ENCODE assay signal across 29 cellular contexts in genomic region chr11:74703211-74703610, GRCh38. TPM values are rescaled to one million over a fixed set of nuclear protein-coding genes. Genes with fewer than 3 reads are reported as not detected.
DNase-seq lines count a peak whose midpoint lies in the region; ATAC-seq, FAIRE-seq and TF ChIP-seq lines count a peak whose summit lies in the region.
"Had no signal": no experiment of that assay in that cellular context is flagged by ENCODE, and none has a peak within 500 bp of the region (broad histone marks: within the 10 kb centered on the region; RNA-seq: fewer than 3 reads in every experiment).

No MANE protein-coding gene starts in this region.

- no peaks in the 10 kb centered on the region for H3K79me2 ChIP-seq in OCI-LY3 (ENCODE audit: low read length)

- H3K27ac Mint-ChIP-seq in stimulated activated effector memory CD8-positive, alpha-beta T cell treated with anti-CD3 and anti-CD28 coated beads, Interleukin-12 subunit alpha, Interleukin-12 subunit beta, amount 100 ng/mL, for 72 hours = peak overlapping the region; percentile 70
- H3K27ac Mint-ChIP-seq: CD4-positive, CD25-positive, alpha-beta regulatory T cell; CD8-positive, alpha-beta memory T cell had no signal

- no peak overlapping the region for H3K9ac ChIP-seq in OCI-LY3 (ENCODE audit: low read length)
- H3K9ac ChIP-seq: BLaER1 had no signal

- no TSS peak for BruUV-seq in A673 (replicated peaks; lab: Mats Ljungman, UMichigan)

- H3K36me3 Mint-ChIP-seq in stimulated activated effector memory CD8-positive, alpha-beta T cell treated with anti-CD3 and anti-CD28 coated beads, Interleukin-12 subunit alpha, Interleukin-12 subunit beta, amount 100 ng/mL, for 72 hours = no peaks in the 10 kb centered on the region
- H3K36me3 Mint-ChIP-seq: CD14-positive monocyte; CD4-positive, alpha-beta memory T cell; CD4-positive, CD25-positive, alpha-beta regulatory T cell; CD8-positive, alpha-beta memory T cell had no signal

- TF ChIP-seq CTCF in OCI-LY3 (IDR thresholded peaks at IDR 0.05; ENCODE audit: low read depth, low read length) (no peak), A673 (conservative IDR thresholded peaks at IDR 0.05; ENCODE audit: low read depth, low read length) (no peak)

- H3K4me2 ChIP-seq in OCI-LY3 (ENCODE audit: low read length) = no peak overlapping the region
- H3K4me2 ChIP-seq: A549, BLaER1 had no signal

- WGBS in right cardiac atrium = 95% methylated on average over 13 of the region's 13 CpGs

- POLR2A ChIA-PET in A673 (lab: Charles Lee; ENCODE audit: low non-redundant PET) = no interaction called here

- H3K36me3 ChIP-seq in OCI-LY3 (replicated peaks; ENCODE audit: low read depth, low read length) = no peaks in the 10 kb centered on the region
- H3K36me3 ChIP-seq in A673 (ENCODE audit: insufficient read depth, low read length, poor library complexity, severe bottlenecking) = no peaks in the 10 kb centered on the region
- H3K36me3 ChIP-seq: BE2C, BLaER1 had no signal

- no peaks in the 10 kb centered on the region for H4K20me1 ChIP-seq in OCI-LY3 (ENCODE audit: insufficient read depth, low read length)
- H4K20me1 ChIP-seq: BLaER1 had no signal

- H3K27ac ChIP-seq in right cardiac atrium (ENCODE audit: low read length) (no peak overlapping the region), OCI-LY3 (ENCODE audit: low read length) (no peak overlapping the region), A673 (ENCODE audit: low read depth, low read length, poor library complexity, severe bottlenecking) (no peak overlapping the region)
- H3K27ac ChIP-seq: 22Rv1, BLaER1 had no signal

- peak; percentile 49 for FAIRE-seq in HTR-8/SVneo (lab: Jason Lieb, UNC)
- FAIRE-seq: A549, GM12878, GM18507 had no signal

- no peaks in the 10 kb centered on the region for H3K27me3 ChIP-seq in right cardiac atrium (ENCODE audit: control insufficient read depth, insufficient read depth)
- H3K27me3 ChIP-seq in OCI-LY3 (ENCODE audit: low read depth, low read length) = no peaks in the 10 kb centered on the region
- H3K27me3 ChIP-seq in A673 (replicated peaks; ENCODE audit: insufficient read depth, low read depth, low read length, poor library complexity) = no peaks in the 10 kb centered on the region
- H3K27me3 ChIP-seq: BE2C, BLaER1 had no signal

- H3K4me1 ChIP-seq in right cardiac atrium (ENCODE audit: control insufficient read depth, insufficient read depth, low read length) (no peaks in the 10 kb centered on the region), OCI-LY3 (ENCODE audit: low read length) (peaks cover 4% of the 10 kb centered on the region; the same call in 1 of the 2 replicates), A673 (ENCODE audit: insufficient read depth, low read length, poor library complexity, severe bottlenecking) (no peaks in the 10 kb centered on the region)
- H3K4me1 ChIP-seq: BE2C, BLaER1 had no signal

- CTCF ChIA-PET in A673 (lab: Charles Lee) = interaction anchor here (0.8 to 2.7 kb wide), 7 partner anchors 12 to 503 kb away, joined by 3 to 35 read pairs (median 5); no protein-coding TSS in a partner anchor

- DNase-seq in right cardiac atrium (peak in 2 of 3 donors; percentile 59 to 66), Right ventricle myocardium superior (no peak), HTR-8/SVneo (ENCODE audit: insufficient read length, low spot score) (no peak), A673 (ENCODE audit: low spot score) (no peak)
- DNase-seq in stimulated activated effector memory CD8-positive, alpha-beta T cell treated with anti-CD3 and anti-CD28 coated beads, Interleukin-12 subunit alpha, Interleukin-12 subunit beta, amount 100 ng/mL, for 72 hours (ENCODE audit: low spot score in 2 of 2) = no peak
- no peak for DNase-seq in activated naive CD4-positive, alpha-beta T cell (lab: John Stamatoyannopoulos, UW)
- DNase-seq: ACHN; BE2C; CD4-positive, alpha-beta memory T cell; CD4-positive, CD25-positive, alpha-beta regulatory T cell; CD8-positive, alpha-beta memory T cell; COR-L47; DMS 273 treated with DMSO at 0.1 percent for 48 hours; DMS153; DMS53; DMS79; DND-41; EL; GDM1 had no signal

- ATAC-seq in right cardiac atrium (no peak), Right ventricle myocardium superior (ENCODE audit: poor library complexity) (no peak)
- no peak for ATAC-seq in stimulated activated effector memory CD8-positive, alpha-beta T cell treated with anti-CD3 and anti-CD28 coated beads, Interleukin-12 subunit alpha, Interleukin-12 subunit beta, amount 100 ng/mL, for 72 hours

- no peaks in the 10 kb centered on the region for H3K9me3 Mint-ChIP-seq in stimulated activated effector memory CD8-positive, alpha-beta T cell treated with anti-CD3 and anti-CD28 coated beads, Interleukin-12 subunit alpha, Interleukin-12 subunit beta, amount 100 ng/mL, for 72 hours
- H3K9me3 Mint-ChIP-seq: CD4-positive, alpha-beta memory T cell; CD4-positive, CD25-positive, alpha-beta regulatory T cell; CD8-positive, alpha-beta memory T cell had no signal

- no peak overlapping the region for H3K4me3 Mint-ChIP-seq in stimulated activated effector memory CD8-positive, alpha-beta T cell treated with anti-CD3 and anti-CD28 coated beads, Interleukin-12 subunit alpha, Interleukin-12 subunit beta, amount 100 ng/mL, for 72 hours
- H3K4me3 Mint-ChIP-seq: CD14-positive monocyte; CD4-positive, alpha-beta memory T cell; CD4-positive, CD25-positive, alpha-beta regulatory T cell; CD8-positive, alpha-beta memory T cell had no signal

- no peaks in the 10 kb centered on the region for H3K4me1 Mint-ChIP-seq in stimulated activated effector memory CD8-positive, alpha-beta T cell treated with anti-CD3 and anti-CD28 coated beads, Interleukin-12 subunit alpha, Interleukin-12 subunit beta, amount 100 ng/mL, for 72 hours
- H3K4me1 Mint-ChIP-seq: CD14-positive monocyte had no signal

- 0 out of 2 replicates have a peak overlapping the region, but pooled peaks have one; percentile 91 for H2AFZ ChIP-seq in OCI-LY3 (ENCODE audit: low read depth, low read length)

- intact Hi-C loops in right cardiac atrium (cut with DNase I) (loop anchor here in 1 of 4 donors (2.0 kb wide), 1 partner anchor 24 kb away; no protein-coding TSS in a partner anchor), Right ventricle myocardium superior (cut with DNase I) (no loop called here), A673 (cut with micrococcal nuclease; ENCODE audit: unreplicated experiment) (loop anchor here (5.0 kb wide), 1 partner anchor 169 kb away; no protein-coding TSS in a partner anchor)

- no peaks in the 10 kb centered on the region for H3K9me3 ChIP-seq in right cardiac atrium (ENCODE audit: control insufficient read depth, low read length)
- no peaks in the 10 kb centered on the region for H3K9me3 ChIP-seq in OCI-LY3 (ENCODE audit: insufficient read depth, low read length)
- H3K9me3 ChIP-seq in A673 (ENCODE audit: low read depth, low read length, poor library complexity, severe bottlenecking) = no peaks in the 10 kb centered on the region
- H3K9me3 ChIP-seq: A549, BE2C, BLaER1 had no signal

- H3K4me3 ChIP-seq in right cardiac atrium (ENCODE audit: low read length) = no peak overlapping the region
- no peak overlapping the region for H3K4me3 ChIP-seq in OCI-LY3 (ENCODE audit: low read length)
- no peak overlapping the region for H3K4me3 ChIP-seq in A673 (ENCODE audit: low read depth, low read length, poor library complexity, severe bottlenecking)
- H3K4me3 ChIP-seq: A549, BLaER1, GM12878 had no signal

RNA-seq across cellular contexts. Expression of gene CHRDL2, which starts 28.0 kb away (rescaled TPM):
- total RNA-seq in right cardiac atrium (10 to 100 TPM in 1 of 4 donors, 1 to 10 TPM in 3; 2.7 to 11.8 (median 3.2) TPM), Right ventricle myocardium superior (11.1 TPM), A673 (2021) (7.7 and 11.6 TPM in 2 replicates)
- polyA plus RNA-seq in right cardiac atrium = 0.97 TPM
- total RNA-seq: A172; CD4-positive, alpha-beta memory T cell; CD4-positive, CD25-positive, alpha-beta regulatory T cell; CD8-positive, alpha-beta memory T cell; Daoy; G401; GM12878 had no signal
- polyA plus RNA-seq: CD14-positive monocyte; CD4-positive, alpha-beta memory T cell; CD4-positive, CD25-positive, alpha-beta regulatory T cell; CD8-positive, alpha-beta memory T cell; GM12878 had no signal

RNA-seq across cellular contexts. Expression of gene RNF169, which starts 45.4 kb away (rescaled TPM):
- total RNA-seq in right cardiac atrium (10 to 100 TPM in 3 of 4 donors, 1 to 10 TPM in 1; 9.9 to 11.6 (median 10.8) TPM), Right ventricle myocardium superior (10.2 TPM), A673 (2021) (19.7 and 20.6 TPM in 2 replicates)
- 2.5 TPM for polyA plus RNA-seq in right cardiac atrium

Comparison
In these comparisons a context has a peak if more than half of its experiments do, and no peak if none do; other contexts are left out.
1. DNase-seq: peak in right cardiac atrium (2 of 3); none in Right ventricle myocardium superior (single experiment), HTR-8/SVneo (single experiment), stimulated activated effector memory CD8-positive, alpha-beta T cell treated with anti-CD3 and anti-CD28 coated beads, Interleukin-12 subunit alpha, Interleukin-12 subunit beta, amount 100 ng/mL, for 72 hours (0 of 2), A673 (single experiment) and activated naive CD4-positive, alpha-beta T cell (0 of 4).